ENCODE assay signal across 8 cellular contexts in genomic region chr4:75723802-75724065, GRCh38. TPM values are rescaled to one million over a fixed set of nuclear protein-coding genes. Genes with fewer than 3 reads are reported as not detected.
DNase-seq lines count a peak whose midpoint lies in the region; ATAC-seq and TF ChIP-seq lines count a peak whose summit lies in the region.

No MANE protein-coding gene starts in this region.

- H3K4me3 Mint-ChIP-seq in activated naive CD8-positive, alpha-beta T cell treated with anti-CD3 and anti-CD28 coated beads for 36 hours, result peak overlapping the region; percentile 99

- H3K27me3 Mint-ChIP-seq in activated naive CD8-positive, alpha-beta T cell treated with anti-CD3 and anti-CD28 coated beads for 36 hours, result no peaks in the 10 kb centered on the region

- H3K36me3 ChIP-seq in iPS-20b (ENCODE audit: insufficient read depth, low read depth, low read length), result peaks cover 14% of the 10 kb centered on the region
- no peaks in the 10 kb centered on the region for H3K36me3 ChIP-seq in stomach

- intact Hi-C loops in stomach (cut with DNase I; ENCODE audit: low total_unique reads), result loop anchor here (10.0 kb wide), 1 partner anchor 49 kb away; the partner anchor contains the start of gene G3BP2

- ATAC-seq in GM19023 (IDR thresholded peaks at IDR 0.05; ENCODE audit: unreplicated experiment) (no peak), GM19324 (IDR thresholded peaks at IDR 0.05; ENCODE audit: low FRiP score, unreplicated experiment) (no peak)

- H3K4me1 ChIP-seq in iPS-20b (ENCODE audit: insufficient read depth, low read length), result peaks cover 27% of the 10 kb centered on the region
- H3K4me1 ChIP-seq in stomach, result peaks cover 17 to 50% (median 40%) of the 10 kb centered on the region in 4 donors

- H3K9me3 ChIP-seq in iPS-20b (ENCODE audit: insufficient read depth, low read depth, low read length), result no peaks in the 10 kb centered on the region
- H3K9me3 ChIP-seq in stomach, result no peaks in the 10 kb centered on the region

- H3K4me3 ChIP-seq in iPS-20b (ENCODE audit: low read length) (peak overlapping the region; percentile 96), stomach (peak overlapping the region; percentile 75 to 96 (median 90))

- DNase-seq in NCI-H1092 treated with DMSO at 0.1 percent for 48 hours (lab: John Stamatoyannopoulos, UW) (peak; percentile 41), NCI-H1092 (lab: John Stamatoyannopoulos, UW) (no peak), stomach (no peak), NCI-H187 treated with DMSO at 0.1 percent for 48 hours (lab: John Stamatoyannopoulos, UW) (no peak)
- no peak for DNase-seq in activated naive CD8-positive, alpha-beta T cell treated with anti-CD3 and anti-CD28 coated beads for 36 hours

- peak overlapping the region; percentile 95 for H3K27ac ChIP-seq in iPS-20b (ENCODE audit: low read length)
- peak overlapping the region; percentile 84 to 99 (median 99) for H3K27ac ChIP-seq in stomach

- TF ChIP-seq POLR2A in stomach (IDR thresholded peaks at IDR 0.05), result no peak

- 0% methylated on average over 3 of the region's 3 CpGs for WGBS in stomach, 5 donors

- no peak for TF ChIP-seq EP300 in stomach (IDR thresholded peaks at IDR 0.05)

- H3K9me3 Mint-ChIP-seq in activated naive CD8-positive, alpha-beta T cell treated with anti-CD3 and anti-CD28 coated beads for 36 hours, result no peaks in the 10 kb centered on the region

- TF ChIP-seq CTCF in stomach (IDR thresholded peaks at IDR 0.05), result no peak

- peak overlapping the region; percentile 98 for H3K9ac ChIP-seq in iPS-20b (ENCODE audit: low read depth, low read length)

- H3K27ac Mint-ChIP-seq in activated naive CD8-positive, alpha-beta T cell treated with anti-CD3 and anti-CD28 coated beads for 36 hours, result peak overlapping the region; percentile 99

- peaks cover 45% of the 10 kb centered on the region for H3K4me1 Mint-ChIP-seq in activated naive CD8-positive, alpha-beta T cell treated with anti-CD3 and anti-CD28 coated beads for 36 hours

- H3K36me3 Mint-ChIP-seq in activated naive CD8-positive, alpha-beta T cell treated with anti-CD3 and anti-CD28 coated beads for 36 hours, result peaks cover 7% of the 10 kb centered on the region

- H3K27me3 ChIP-seq in iPS-20b (ENCODE audit: insufficient read depth, low read length), result no peaks in the 10 kb centered on the region
- no peaks in the 10 kb centered on the region for H3K27me3 ChIP-seq in stomach

RNA-seq across cellular contexts. Expression of gene USO1, which starts 0.6 kb away (rescaled TPM):
- total RNA-seq in activated naive CD8-positive, alpha-beta T cell treated with anti-CD3 and anti-CD28 coated beads for 36 hours, result 10 to 100 TPM; 43.7 to 45.7 TPM
- 100 to 1,000 TPM in 3 of 5 donors, 10 to 100 TPM in 2; 20.6 to 120 (median 104) TPM for total RNA-seq in stomach
- polyA plus RNA-seq in stomach, result 10 to 100 TPM; 23.0 to 31.3 (median 23.6) TPM

RNA-seq across cellular contexts. Expression of gene G3BP2, which starts 50.5 kb away (rescaled TPM):
- total RNA-seq in activated naive CD8-positive, alpha-beta T cell treated with anti-CD3 and anti-CD28 coated beads for 36 hours, result 100 to 1,000 TPM; 249 to 251 TPM
- total RNA-seq in stomach, result 100 to 1,000 TPM in 1 of 5 donors, 10 to 100 TPM in 4; 24.5 to 183 (median 50.1) TPM
- 10 to 100 TPM; 15.2 to 42.2 (median 30.6) TPM for polyA plus RNA-seq in stomach
